In genomic region chr1:162070094-162070748, GRCh38 we compare ENCODE assay signal across 1 cellular context.
TF ChIP-seq lines count a peak whose summit lies in the region.

No MANE protein-coding gene starts in this region.

TF ChIP-seq in K562, 482 proteins besides CTCF, POLR2A, EP300 and RAD21 (continued from another document):
- TF ChIP-seq, protein P1, sequence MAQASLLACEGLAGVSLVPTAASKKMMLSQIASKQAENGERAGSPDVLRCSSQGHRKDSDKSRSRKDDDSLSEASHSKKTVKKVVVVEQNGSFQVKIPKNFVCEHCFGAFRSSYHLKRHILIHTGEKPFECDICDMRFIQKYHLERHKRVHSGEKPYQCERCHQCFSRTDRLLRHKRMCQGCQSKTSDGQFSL (CRISPR knock-in tag; IDR thresholded peaks at IDR 0.05), result peak; percentile 72; the same call in 1 of the 2 replicates
- TF ChIP-seq, protein P1 (tag; IDR thresholded peaks at IDR 0.05), result no peak
- TF ChIP-seq MTA2 (IDR thresholded peaks at IDR 0.05; ENCODE audit: low read depth) (no peak), CHD7 (IDR thresholded peaks at IDR 0.05; ENCODE audit: low read depth, low read length) (no peak), KAT7 (CRISPR knock-in tag; IDR thresholded peaks at IDR 0.05; ENCODE audit: borderline replicate concordance) (no peak), TCFL5 (CRISPR knock-in tag; conservative IDR thresholded peaks at IDR 0.05) (no peak), TOE1 (IDR thresholded peaks at IDR 0.05; ENCODE audit: borderline replicate concordance) (no peak), TOE1 (CRISPR knock-in tag; IDR thresholded peaks at IDR 0.05; ENCODE audit: borderline replicate concordance, low read depth) (no peak), ATF7 (IDR thresholded peaks at IDR 0.05) (no peak), TAF7 (tag; IDR thresholded peaks at IDR 0.05) (no peak), NCOA4 (IDR thresholded peaks at IDR 0.05; ENCODE audit: partially characterized antibody) (no peak)
- TF ChIP-seq, protein P2, sequence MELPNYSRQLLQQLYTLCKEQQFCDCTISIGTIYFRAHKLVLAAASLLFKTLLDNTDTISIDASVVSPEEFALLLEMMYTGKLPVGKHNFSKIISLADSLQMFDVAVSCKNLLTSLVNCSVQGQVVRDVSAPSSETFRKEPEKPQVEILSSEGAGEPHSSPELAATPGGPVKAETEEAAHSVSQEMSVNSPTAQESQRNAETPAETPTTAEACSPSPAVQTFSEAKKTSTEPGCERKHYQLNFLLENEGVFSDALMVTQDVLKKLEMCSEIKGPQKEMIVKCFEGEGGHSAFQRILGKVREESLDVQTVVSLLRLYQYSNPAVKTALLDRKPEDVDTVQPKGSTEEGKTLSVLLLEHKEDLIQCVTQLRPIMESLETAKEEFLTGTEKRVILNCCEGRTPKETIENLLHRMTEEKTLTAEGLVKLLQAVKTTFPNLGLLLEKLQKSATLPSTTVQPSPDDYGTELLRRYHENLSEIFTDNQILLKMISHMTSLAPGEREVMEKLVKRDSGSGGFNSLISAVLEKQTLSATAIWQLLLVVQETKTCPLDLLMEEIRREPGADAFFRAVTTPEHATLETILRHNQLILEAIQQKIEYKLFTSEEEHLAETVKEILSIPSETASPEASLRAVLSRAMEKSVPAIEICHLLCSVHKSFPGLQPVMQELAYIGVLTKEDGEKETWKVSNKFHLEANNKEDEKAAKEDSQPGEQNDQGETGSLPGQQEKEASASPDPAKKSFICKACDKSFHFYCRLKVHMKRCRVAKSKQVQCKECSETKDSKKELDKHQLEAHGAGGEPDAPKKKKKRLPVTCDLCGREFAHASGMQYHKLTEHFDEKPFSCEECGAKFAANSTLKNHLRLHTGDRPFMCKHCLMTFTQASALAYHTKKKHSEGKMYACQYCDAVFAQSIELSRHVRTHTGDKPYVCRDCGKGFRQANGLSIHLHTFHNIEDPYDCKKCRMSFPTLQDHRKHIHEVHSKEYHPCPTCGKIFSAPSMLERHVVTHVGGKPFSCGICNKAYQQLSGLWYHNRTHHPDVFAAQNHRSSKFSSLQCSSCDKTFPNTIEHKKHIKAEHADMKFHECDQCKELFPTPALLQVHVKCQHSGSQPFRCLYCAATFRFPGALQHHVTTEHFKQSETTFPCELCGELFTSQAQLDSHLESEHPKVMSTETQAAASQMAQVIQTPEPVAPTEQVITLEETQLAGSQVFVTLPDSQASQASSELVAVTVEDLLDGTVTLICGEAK (IDR thresholded peaks at IDR 0.05), result no peak
- TF ChIP-seq, protein P2 (CRISPR knock-in tag; IDR thresholded peaks at IDR 0.05), result no peak
